Comparison of ENCODE assay signal across 23 cellular contexts in genomic region chr16:47849736-47850135, GRCh38.
A peak's percentile ranks its signal among the peaks of the same experiment; 100 is the strongest.
DNase-seq lines count a peak whose midpoint lies in the region; ATAC-seq, FAIRE-seq and TF ChIP-seq lines count a peak whose summit lies in the region.
"Had no signal": no experiment of that assay in that cellular context is flagged by ENCODE, and none has a peak within 500 bp of the region (broad histone marks: within the 10 kb centered on the region; RNA-seq: fewer than 3 reads in every experiment).

No MANE protein-coding gene starts in this region.

- BruUV-seq in HepG2 (replicated peaks; lab: Mats Ljungman, UMichigan): no TSS peak
- no TSS peak for BruUV-seq in GM12878 (replicated peaks; lab: Mats Ljungman, UMichigan)

- POLR2A ChIA-PET in HepG2 (lab: Yijun Ruan, JAX) (no interaction called here), GM12878 (lab: Charles Lee) (no interaction called here)

- ATAC-seq in HepG2 (no peak), right lobe of liver (no peak), GM12878 (no peak), HG03039 (IDR thresholded peaks at IDR 0.05; ENCODE audit: unreplicated experiment) (no peak), HG03520 (IDR thresholded peaks at IDR 0.05; ENCODE audit: unreplicated experiment) (no peak)
- ATAC-seq: A549, HCT116, K562 had no signal

- DNase-seq in HepG2 (ENCODE audit: low spot score) (no peak), right lobe of liver (no peak), GM12878 (ENCODE audit: low read depth, low spot score) (no peak), nephron progenitor cell (no peak), NCI-H446 treated with DMSO at 0.1 percent for 48 hours (lab: John Stamatoyannopoulos, UW) (no peak)
- DNase-seq: AML-193; Caco-2; CD4-positive, alpha-beta T cell; DMS79; GM23248; HFFc6 had no signal

- FAIRE-seq in HepG2 (lab: Jason Lieb, UNC) (no peak), GM12878 (lab: Jason Lieb, UNC) (no peak)
- FAIRE-seq: A549, D721Med, GM12891, GM19239, H54, K562 had no signal

- H3K4me3 Mint-ChIP-seq in nephron progenitor cell: no peak overlapping the region
- H3K4me3 Mint-ChIP-seq: CD4-positive, alpha-beta T cell; HFFc6 had no signal

- WGBS in HepG2 (ENCODE audit: low lambda C conversion rate): 2% methylated on average over 5 of the region's 5 CpGs
- 28% methylated on average over 5 of the region's 5 CpGs for WGBS in right lobe of liver (ENCODE audit: insufficient coverage, low coverage, low lambda C conversion rate, missing lambda C conversion rate)
- WGBS in GM12878 (ENCODE audit: insufficient coverage, insufficient replicate concordance, low lambda C conversion rate, missing lambda C conversion rate): 31% methylated on average over 5 of the region's 5 CpGs

- no peak overlapping the region for H3K4me2 ChIP-seq in HepG2 (ENCODE audit: low read depth, low read length)
- no peak overlapping the region for H3K4me2 ChIP-seq in GM12878 (ENCODE audit: control insufficient read depth, insufficient read depth)
- H3K4me2 ChIP-seq: A549 had no signal

- TF ChIP-seq CTCF in HepG2 (CRISPR knock-in tag; IDR thresholded peaks at IDR 0.05) (no peak), right lobe of liver (IDR thresholded peaks at IDR 0.05) (no peak), GM12878 (IDR thresholded peaks at IDR 0.05 in 2 of 3, conservative IDR thresholded peaks at IDR 0.05 in 1 of 3; ENCODE audit: control insufficient read depth in 2 of 3, extremely low read depth in 1 of 3, insufficient read depth in 1 of 3, low read depth in 3 of 3, low read length in 3 of 3) (no peak), nephron progenitor cell (IDR thresholded peaks at IDR 0.05) (no peak)

- TF ChIP-seq RAD21 in HepG2 (CRISPR knock-in tag; IDR thresholded peaks at IDR 0.05): no peak
- no peak for TF ChIP-seq RAD21 in GM12878 (IDR thresholded peaks at IDR 0.05; ENCODE audit: insufficient read depth, low read depth, low read length)

- intact Hi-C loops in HepG2 (cut with micrococcal nuclease; ENCODE audit: unreplicated experiment) (no loop called here), right lobe of liver (cut with DNase I) (no loop called here), GM12878 (cut with micrococcal nuclease; ENCODE audit: unreplicated experiment) (no loop called here)

- SMC1A ChIA-PET in GM12878 (lab: Charles Lee; ENCODE audit: uncharacterized antibody, unreplicated experiment): interaction anchor here (1.0 kb wide), 1 partner anchor 315 kb away, joined by 3 read pairs; no protein-coding TSS in a partner anchor

- H3K4me3 ChIP-seq in HepG2 (replicated peaks in 1 of 3; ENCODE audit: insufficient read depth in 1 of 3, low read depth in 2 of 3, low read length in 3 of 3) (no peak overlapping the region), right lobe of liver (no peak overlapping the region), GM12878 (no peak overlapping the region)
- H3K4me3 ChIP-seq: A549, GM23248, K562 had no signal

- no peak overlapping the region for H3K27ac ChIP-seq in HepG2 (ENCODE audit: extremely low read length, insufficient read depth, low read length)
- no peak overlapping the region for H3K27ac ChIP-seq in right lobe of liver
- H3K27ac ChIP-seq in GM12878 (ENCODE audit: control insufficient read depth, insufficient read depth): no peak overlapping the region
- H3K27ac ChIP-seq in temporal lobe (ENCODE audit: low read depth, low read length): peak overlapping the region; percentile 74
- H3K27ac ChIP-seq: 22Rv1, A549, C4-2B, GM23248 had no signal

- TF ChIP-seq EP300 in HepG2 (IDR thresholded peaks at IDR 0.05; ENCODE audit: low read depth in 2 of 2, low read length in 2 of 2): no peak
- no peak for TF ChIP-seq EP300 in HepG2 (CRISPR knock-in tag; IDR thresholded peaks at IDR 0.05; ENCODE audit: borderline replicate concordance)
- no peak for TF ChIP-seq EP300 in GM12878 (IDR thresholded peaks at IDR 0.05; ENCODE audit: borderline replicate concordance in 1 of 2, control insufficient read depth in 1 of 2, low read depth in 2 of 2, low read length in 2 of 2)

- H3K9ac ChIP-seq in HepG2 (ENCODE audit: insufficient read depth, low read depth, low read length): no peak overlapping the region
- no peak overlapping the region for H3K9ac ChIP-seq in GM12878 (ENCODE audit: control insufficient read depth, insufficient read depth, low read length)
- H3K9ac ChIP-seq: GM23248 had no signal

- H3K36me3 ChIP-seq in HepG2 (replicated peaks in 1 of 2; ENCODE audit: control insufficient read depth in 1 of 2, insufficient read depth in 2 of 2, low read length in 2 of 2) (no peaks in the 10 kb centered on the region), right lobe of liver (no peaks in the 10 kb centered on the region), GM12878 (ENCODE audit: control insufficient read depth in 2 of 2, insufficient read depth in 2 of 2, low read length in 1 of 2) (no peaks in the 10 kb centered on the region)

- H3K27ac Mint-ChIP-seq in nephron progenitor cell: peak overlapping the region; percentile 39
- H3K27ac Mint-ChIP-seq: CD4-positive, alpha-beta T cell; HFFc6 had no signal

- H3K4me1 ChIP-seq in HepG2 (ENCODE audit: insufficient read depth, low read length) (no peaks in the 10 kb centered on the region), right lobe of liver (no peaks in the 10 kb centered on the region), GM12878 (ENCODE audit: control insufficient read depth, insufficient read depth, low read length) (no peaks in the 10 kb centered on the region)
- H3K4me1 ChIP-seq: A549, Caco-2 had no signal

- H3K9me3 Mint-ChIP-seq in nephron progenitor cell: peaks cover 5% of the 10 kb centered on the region

- RAD21 ChIA-PET in GM12878 (lab: Charles Lee; ENCODE audit: unreplicated experiment): no interaction called here

- in situ Hi-C loops in HepG2 (cut with HindIII; ENCODE audit: extremely low pct_ligation_motif_present, low pct_unique_long_range_greater_than_20kb): no loop called here
- in situ Hi-C loops in GM12878 (cut with MboI): no loop called here

- H4K20me1 ChIP-seq in HepG2 (ENCODE audit: insufficient read depth, low read length) (no peaks in the 10 kb centered on the region), GM12878 (ENCODE audit: control insufficient read depth, insufficient read depth) (no peaks in the 10 kb centered on the region)

- H3K79me2 ChIP-seq in HepG2 (ENCODE audit: insufficient read depth, low read length) (no peaks in the 10 kb centered on the region), GM12878 (ENCODE audit: control insufficient read depth, insufficient read depth, low read length) (no peaks in the 10 kb centered on the region)

- TF ChIP-seq POLR2A in HepG2 (IDR thresholded peaks at IDR 0.05; ENCODE audit: insufficient read depth in 1 of 2, low read depth in 2 of 2, low read length in 2 of 2): no peak
- no peak for TF ChIP-seq POLR2A in right lobe of liver (IDR thresholded peaks at IDR 0.05)
- TF ChIP-seq POLR2A in GM12878 (IDR thresholded peaks at IDR 0.05; ENCODE audit: low read depth, low read length): no peak

- H2AFZ ChIP-seq in HepG2 (ENCODE audit: low read length) (no peak overlapping the region), GM12878 (ENCODE audit: control insufficient read depth, low read depth, low read length) (no peak overlapping the region)
- H2AFZ ChIP-seq: GM23248 had no signal

- CTCF ChIA-PET in HepG2 (lab: Yijun Ruan, JAX; ENCODE audit: low intra/inter-chr PET ratio, low total read pairs): no interaction called here
- CTCF ChIA-PET in GM12878 (lab: Yijun Ruan, JAX): no interaction called here

- H3K36me3 Mint-ChIP-seq in nephron progenitor cell (ENCODE audit: low read depth): no peaks in the 10 kb centered on the region

- H3K27me3 ChIP-seq in HepG2 (ENCODE audit: control insufficient read depth in 1 of 2, insufficient read depth in 2 of 2, low read length in 2 of 2): peaks cover 0 to 3% of the 10 kb centered on the region in 2 experiments; a peak in 1 of 5 replicates
- no peaks in the 10 kb centered on the region for H3K27me3 ChIP-seq in right lobe of liver
- no peaks in the 10 kb centered on the region for H3K27me3 ChIP-seq in GM12878 (replicated peaks in 1 of 2; ENCODE audit: control insufficient read depth in 2 of 2, insufficient read depth in 2 of 2, low read length in 1 of 2)

- H3K9me3 ChIP-seq in HepG2 (ENCODE audit: low read length) (no peaks in the 10 kb centered on the region), right lobe of liver (no peaks in the 10 kb centered on the region), GM12878 (replicated peaks; ENCODE audit: control insufficient read depth, insufficient read depth, low read length) (no peaks in the 10 kb centered on the region)
- H3K9me3 ChIP-seq: A549, Caco-2 had no signal

- H3K27me3 Mint-ChIP-seq in nephron progenitor cell (ENCODE audit: low read depth, poor library complexity): peaks cover 4% of the 10 kb centered on the region
- H3K27me3 Mint-ChIP-seq: CD4-positive, alpha-beta T cell had no signal

- H3K4me1 Mint-ChIP-seq in nephron progenitor cell: peaks cover 33% of the 10 kb centered on the region

TF ChIP-seq in HepG2, 621 proteins besides CTCF, POLR2A, EP300 and RAD21 (continues in another document):
- TF ChIP-seq TCF7L2 (IDR thresholded peaks at IDR 0.05; ENCODE audit: low read depth, low read length) (no peak), MNT (IDR thresholded peaks at IDR 0.05) (peak; percentile 37; the same call in 1 of the 2 replicates)

TF ChIP-seq in GM12878, 131 proteins besides CTCF, POLR2A, EP300 and RAD21:
- TF ChIP-seq ATF7 (IDR thresholded peaks at IDR 0.05; ENCODE audit: low read depth): no peak
- no peak for TF ChIP-seq ZNF207 (IDR thresholded peaks at IDR 0.05; ENCODE audit: borderline replicate concordance)
- peak; percentile 15 for TF ChIP-seq USF1 (IDR thresholded peaks at IDR 0.05; ENCODE audit: borderline replicate concordance, extremely low read length, insufficient read depth, low read depth, low read length)
- no peak for TF ChIP-seq TAF1 (IDR thresholded peaks at IDR 0.05; ENCODE audit: borderline replicate concordance, low read depth, low read length)
